1 cellular context compared by ENCODE assay signal in the genomic region with DNA sequence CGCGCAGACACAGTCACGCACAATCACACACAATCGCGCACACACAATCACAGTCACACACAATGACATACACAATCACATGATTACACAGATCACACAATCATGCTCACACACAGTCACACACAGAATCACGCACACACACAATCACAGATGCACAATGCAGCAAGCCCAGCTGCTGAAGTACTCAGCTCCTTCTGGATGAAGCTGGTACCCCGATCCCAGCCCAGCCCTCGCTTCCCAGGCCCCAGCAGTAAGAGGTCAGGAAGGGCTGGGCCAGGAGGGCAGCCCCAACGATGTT.
TF ChIP-seq lines count a peak whose summit lies in the region.

No MANE protein-coding gene starts in this region.

TF ChIP-seq in K562, 482 proteins besides CTCF, POLR2A, EP300 and RAD21:
- TF ChIP-seq ZBTB43 (CRISPR knock-in tag; IDR thresholded peaks at IDR 0.05) (peak; percentile 9; the same call in 1 of the 2 replicates), NKRF (IDR thresholded peaks at IDR 0.05; ENCODE audit: borderline replicate concordance) (no peak), SETDB1 (IDR thresholded peaks at IDR 0.05; ENCODE audit: low read length) (no peak)
- TF ChIP-seq, protein P1, sequence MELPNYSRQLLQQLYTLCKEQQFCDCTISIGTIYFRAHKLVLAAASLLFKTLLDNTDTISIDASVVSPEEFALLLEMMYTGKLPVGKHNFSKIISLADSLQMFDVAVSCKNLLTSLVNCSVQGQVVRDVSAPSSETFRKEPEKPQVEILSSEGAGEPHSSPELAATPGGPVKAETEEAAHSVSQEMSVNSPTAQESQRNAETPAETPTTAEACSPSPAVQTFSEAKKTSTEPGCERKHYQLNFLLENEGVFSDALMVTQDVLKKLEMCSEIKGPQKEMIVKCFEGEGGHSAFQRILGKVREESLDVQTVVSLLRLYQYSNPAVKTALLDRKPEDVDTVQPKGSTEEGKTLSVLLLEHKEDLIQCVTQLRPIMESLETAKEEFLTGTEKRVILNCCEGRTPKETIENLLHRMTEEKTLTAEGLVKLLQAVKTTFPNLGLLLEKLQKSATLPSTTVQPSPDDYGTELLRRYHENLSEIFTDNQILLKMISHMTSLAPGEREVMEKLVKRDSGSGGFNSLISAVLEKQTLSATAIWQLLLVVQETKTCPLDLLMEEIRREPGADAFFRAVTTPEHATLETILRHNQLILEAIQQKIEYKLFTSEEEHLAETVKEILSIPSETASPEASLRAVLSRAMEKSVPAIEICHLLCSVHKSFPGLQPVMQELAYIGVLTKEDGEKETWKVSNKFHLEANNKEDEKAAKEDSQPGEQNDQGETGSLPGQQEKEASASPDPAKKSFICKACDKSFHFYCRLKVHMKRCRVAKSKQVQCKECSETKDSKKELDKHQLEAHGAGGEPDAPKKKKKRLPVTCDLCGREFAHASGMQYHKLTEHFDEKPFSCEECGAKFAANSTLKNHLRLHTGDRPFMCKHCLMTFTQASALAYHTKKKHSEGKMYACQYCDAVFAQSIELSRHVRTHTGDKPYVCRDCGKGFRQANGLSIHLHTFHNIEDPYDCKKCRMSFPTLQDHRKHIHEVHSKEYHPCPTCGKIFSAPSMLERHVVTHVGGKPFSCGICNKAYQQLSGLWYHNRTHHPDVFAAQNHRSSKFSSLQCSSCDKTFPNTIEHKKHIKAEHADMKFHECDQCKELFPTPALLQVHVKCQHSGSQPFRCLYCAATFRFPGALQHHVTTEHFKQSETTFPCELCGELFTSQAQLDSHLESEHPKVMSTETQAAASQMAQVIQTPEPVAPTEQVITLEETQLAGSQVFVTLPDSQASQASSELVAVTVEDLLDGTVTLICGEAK (IDR thresholded peaks at IDR 0.05) = no peak
- TF ChIP-seq, protein P1 (CRISPR knock-in tag; IDR thresholded peaks at IDR 0.05) = 0 out of 2 replicates have a peak, but pooled peaks have one; percentile 3
